10 cellular contexts compared by ENCODE assay signal in genomic region chr12:63915105-63915830, GRCh38.
DNase-seq lines count a peak whose midpoint lies in the region; ATAC-seq and TF ChIP-seq lines count a peak whose summit lies in the region.
"Had no signal": no experiment of that assay in that cellular context is flagged by ENCODE, and none has a peak within 500 bp of the region (broad histone marks: within the 10 kb centered on the region; RNA-seq: fewer than 3 reads in every experiment).

No MANE protein-coding gene starts in this region.

- DNase-seq in ELR (ENCODE audit: low read depth) (peak; percentile 90), NCI-H446 treated with DMSO at 0.1 percent for 48 hours (lab: John Stamatoyannopoulos, UW) (peak; percentile 8), dermis blood vessel endothelial cell (peak; percentile 72), psoas muscle (no peak), natural killer cell (no peak)
- DNase-seq in CD8-positive, alpha-beta T cell, result no peak
- DNase-seq in stimulated activated CD4-positive, alpha-beta T cell treated with anti-CD3 and anti-CD28 coated beads, Interleukin-4, amount 100 ng/mL, for 4 hours, result no peak
- DNase-seq: activated naive CD8-positive, alpha-beta T cell treated with anti-CD3 and anti-CD28 coated beads, Interleukin-2, amount 50 U/mL, for 24 hours; NCI-H2171 treated with DMSO at 0.1 percent for 48 hours had no signal

- H3K4me2 ChIP-seq in neural cell (ENCODE audit: low read length), result no peak overlapping the region

- CTCF ChIA-PET in CD8-positive, alpha-beta T cell (lab: Charles Lee), result interaction anchor here (0.6 kb wide), 1 partner anchor 18 kb away, joined by 3 read pairs; no protein-coding TSS in a partner anchor

- H3K4me1 Mint-ChIP-seq in CD8-positive, alpha-beta T cell (ENCODE audit: low read depth), result no peaks in the 10 kb centered on the region
- no peaks in the 10 kb centered on the region for H3K4me1 Mint-ChIP-seq in natural killer cell

- H3K9me3 Mint-ChIP-seq in CD8-positive, alpha-beta T cell, result no peaks in the 10 kb centered on the region
- H3K9me3 Mint-ChIP-seq in natural killer cell, result peaks cover 0 to 2% of the 10 kb centered on the region in 2 donors
- H3K9me3 Mint-ChIP-seq: activated naive CD8-positive, alpha-beta T cell treated with anti-CD3 and anti-CD28 coated beads, Interleukin-2, amount 50 U/mL, for 24 hours had no signal

- H3K9me3 ChIP-seq in neural cell (ENCODE audit: low read length) (no peaks in the 10 kb centered on the region), psoas muscle (no peaks in the 10 kb centered on the region)
- no peaks in the 10 kb centered on the region for H3K9me3 ChIP-seq in CD8-positive, alpha-beta T cell (ENCODE audit: low read length)

- ATAC-seq in psoas muscle, result no peak
- no peak for ATAC-seq in CD8-positive, alpha-beta T cell
- ATAC-seq in natural killer cell, result no peak
- ATAC-seq: activated naive CD8-positive, alpha-beta T cell treated with anti-CD3 and anti-CD28 coated beads, Interleukin-2, amount 50 U/mL, for 24 hours had no signal

- intact Hi-C loops in psoas muscle (cut with DNase I) (no loop called here), natural killer cell (cut with micrococcal nuclease) (no loop called here)
- intact Hi-C loops in CD8-positive, alpha-beta T cell (cut with DNase I, micrococcal nuclease), result no loop called here

- H3K9ac ChIP-seq in neural cell (ENCODE audit: low read length), result no peak overlapping the region

- H3K4me3 Mint-ChIP-seq in CD8-positive, alpha-beta T cell, result no peak overlapping the region
- no peak overlapping the region for H3K4me3 Mint-ChIP-seq in natural killer cell
- H3K4me3 Mint-ChIP-seq: activated naive CD8-positive, alpha-beta T cell treated with anti-CD3 and anti-CD28 coated beads, Interleukin-2, amount 50 U/mL, for 24 hours had no signal

- POLR2A ChIA-PET in CD8-positive, alpha-beta T cell (lab: Charles Lee), result no interaction called here

- H3K4me3 ChIP-seq in neural cell (ENCODE audit: low read length) (peak overlapping the region; percentile 1), psoas muscle (no peak overlapping the region)
- no peak overlapping the region for H3K4me3 ChIP-seq in CD8-positive, alpha-beta T cell (ENCODE audit: low read depth, low read length)

- WGBS in psoas muscle, 3 donors, result 46 to 57% (median 51%) methylated on average over 2 of the region's 2 CpGs

- TF ChIP-seq CTCF in neural cell (IDR thresholded peaks at IDR 0.05; ENCODE audit: poor library complexity, severe bottlenecking) (no peak), psoas muscle (IDR thresholded peaks at IDR 0.05) (no peak), natural killer cell (IDR thresholded peaks at IDR 0.05) (no peak)
- no peak for TF ChIP-seq CTCF in CD8-positive, alpha-beta T cell (IDR thresholded peaks at IDR 0.05)

- no peak overlapping the region for H3K27ac Mint-ChIP-seq in CD8-positive, alpha-beta T cell
- no peak overlapping the region for H3K27ac Mint-ChIP-seq in natural killer cell
- H3K27ac Mint-ChIP-seq: activated naive CD8-positive, alpha-beta T cell treated with anti-CD3 and anti-CD28 coated beads, Interleukin-2, amount 50 U/mL, for 24 hours had no signal

- no peak overlapping the region for H2AFZ ChIP-seq in neural cell (ENCODE audit: low read depth, low read length)

- H3K27ac ChIP-seq in neural cell (ENCODE audit: low read length), result peak overlapping the region; percentile 42
- no peak overlapping the region for H3K27ac ChIP-seq in psoas muscle
- no peak overlapping the region for H3K27ac ChIP-seq in CD8-positive, alpha-beta T cell (ENCODE audit: low read depth, low read length)

- H3K27me3 Mint-ChIP-seq in CD8-positive, alpha-beta T cell (ENCODE audit: low read depth), result no peaks in the 10 kb centered on the region
- H3K27me3 Mint-ChIP-seq in natural killer cell (ENCODE audit: low read depth in 2 of 2), result no peaks in the 10 kb centered on the region

- no peak for TF ChIP-seq RAD21 in neural cell (conservative IDR thresholded peaks at IDR 0.05)

- H3K9me2 ChIP-seq in neural cell (ENCODE audit: insufficient read depth, low read length), result no peaks in the 10 kb centered on the region

- H3F3A ChIP-seq in neural cell (ENCODE audit: insufficient read depth, low read length, poor library complexity, severe bottlenecking), result peaks cover 2% of the 10 kb centered on the region

- no peaks in the 10 kb centered on the region for H3K27me3 ChIP-seq in neural cell (ENCODE audit: insufficient read depth, low read depth, low read length)
- H3K27me3 ChIP-seq in psoas muscle (ENCODE audit: insufficient read depth in 3 of 3, low read length in 2 of 3), result no peaks in the 10 kb centered on the region
- no peaks in the 10 kb centered on the region for H3K27me3 ChIP-seq in CD8-positive, alpha-beta T cell (ENCODE audit: insufficient read depth, low read length)

- no peaks in the 10 kb centered on the region for H4K20me1 ChIP-seq in neural cell (ENCODE audit: insufficient read depth)

- no peaks in the 10 kb centered on the region for H3K36me3 Mint-ChIP-seq in CD8-positive, alpha-beta T cell
- no peaks in the 10 kb centered on the region for H3K36me3 Mint-ChIP-seq in natural killer cell

- no peak for TF ChIP-seq EP300 in neural cell (conservative IDR thresholded peaks at IDR 0.05; ENCODE audit: poor library complexity, severe bottlenecking)

- H3K36me3 ChIP-seq in neural cell (ENCODE audit: insufficient read depth, low read length) (no peaks in the 10 kb centered on the region), psoas muscle (ENCODE audit: insufficient read depth in 1 of 2, low read depth in 1 of 2) (no peaks in the 10 kb centered on the region)
- no peaks in the 10 kb centered on the region for H3K36me3 ChIP-seq in CD8-positive, alpha-beta T cell (ENCODE audit: insufficient read depth, low read length)

- H3K79me2 ChIP-seq in neural cell (replicated peaks; ENCODE audit: insufficient read depth, low read length), result peaks cover 20% of the 10 kb centered on the region

- H3K4me1 ChIP-seq in psoas muscle, result no peaks in the 10 kb centered on the region
- no peaks in the 10 kb centered on the region for H3K4me1 ChIP-seq in CD8-positive, alpha-beta T cell (ENCODE audit: insufficient read depth, low read length)

TF ChIP-seq in neural cell, 6 proteins besides CTCF, POLR2A, EP300 and RAD21:
- TF ChIP-seq MXI1 (conservative IDR thresholded peaks at IDR 0.05; ENCODE audit: poor library complexity, severe bottlenecking) (no peak), POLR2AphosphoS5 (IDR thresholded peaks at IDR 0.05) (no peak), TAF1 (IDR thresholded peaks at IDR 0.05; ENCODE audit: low read depth) (no peak), REST (IDR thresholded peaks at IDR 0.05; ENCODE audit: borderline replicate concordance) (no peak), SMC3 (conservative IDR thresholded peaks at IDR 0.05; ENCODE audit: poor library complexity) (no peak), EZH2 (IDR thresholded peaks at IDR 0.05; ENCODE audit: borderline replicate concordance, insufficient read depth, low read length, poor library complexity, severe bottlenecking) (no peak)

Comparison
In these comparisons a context has a peak if more than half of its experiments do, and no peak if none do; other contexts are left out.
1. DNase-seq: peak in ELR (single experiment), NCI-H446 treated with DMSO at 0.1 percent for 48 hours (single experiment) and dermis blood vessel endothelial cell (single experiment); none in psoas muscle (0 of 2), CD8-positive, alpha-beta T cell (0 of 7), natural killer cell (single experiment) and stimulated activated CD4-positive, alpha-beta T cell treated with anti-CD3 and anti-CD28 coated beads, Interleukin-4, amount 100 ng/mL, for 4 hours (0 of 2).